ENCODE assay signal across 13 cellular contexts in genomic region chr18:9130195-9130594, GRCh38.
"Had no signal": no experiment of that assay in that cellular context is flagged by ENCODE, and none has a peak within 500 bp of the region (broad histone marks: within the 10 kb centered on the region; RNA-seq: fewer than 3 reads in every experiment).

No MANE protein-coding gene starts in this region.

- H3K36me3 ChIP-seq: colonic mucosa, ovary had no signal

- H3K9me3 Mint-ChIP-seq: neural progenitor cell; T-helper 1 cell treated with Interleukin-12 subunit alpha and Interleukin-12 subunit beta and Interleukin-4 antibody, amounts not matched to agents 30 μg/mL and 1 μg/mL, for 36 hours had no signal

- H3K27me3 ChIP-seq: colonic mucosa, esophagus muscularis mucosa, neural progenitor cell, ovary, sigmoid colon, suprapubic skin had no signal

- H3K9me3 ChIP-seq: colonic mucosa, esophagus muscularis mucosa, ovary, sigmoid colon, suprapubic skin had no signal

- H3K27ac ChIP-seq: colonic mucosa, neural progenitor cell, ovary, suprapubic skin had no signal

- H3K27ac Mint-ChIP-seq: neural progenitor cell had no signal

- DNase-seq: activated CD4-positive, alpha-beta T cell treated with anti-CD3 and anti-CD28 coated beads for 4 hours; activated effector memory CD4-positive, alpha-beta T cell treated with Interleukin-2 at 50 U/mL for 16 hours; activated naive CD4-positive, alpha-beta T cell treated with anti-CD3 and anti-CD28 coated beads, Interleukin-2, amount 50 U/mL, for 16 hours; caudate nucleus; colonic mucosa; hypothalamus; ovary; sigmoid colon; stimulated activated naive CD4-positive, alpha-beta T cell had no signal

- H3K9ac ChIP-seq: neural progenitor cell had no signal

- H3K4me3 Mint-ChIP-seq: neural progenitor cell; T-helper 1 cell treated with Interleukin-12 subunit alpha and Interleukin-12 subunit beta and Interleukin-4 antibody, amounts not matched to agents 30 μg/mL and 1 μg/mL, for 36 hours had no signal

- H3K4me3 ChIP-seq: colonic mucosa, esophagus muscularis mucosa, neural progenitor cell, ovary, sigmoid colon, suprapubic skin had no signal

- H3K4me1 ChIP-seq: colonic mucosa had no signal

- H3K4me2 ChIP-seq: neural progenitor cell had no signal

- H2AFZ ChIP-seq: neural progenitor cell had no signal
